ENCODE assay signal across 1 cellular context in the genomic region with DNA sequence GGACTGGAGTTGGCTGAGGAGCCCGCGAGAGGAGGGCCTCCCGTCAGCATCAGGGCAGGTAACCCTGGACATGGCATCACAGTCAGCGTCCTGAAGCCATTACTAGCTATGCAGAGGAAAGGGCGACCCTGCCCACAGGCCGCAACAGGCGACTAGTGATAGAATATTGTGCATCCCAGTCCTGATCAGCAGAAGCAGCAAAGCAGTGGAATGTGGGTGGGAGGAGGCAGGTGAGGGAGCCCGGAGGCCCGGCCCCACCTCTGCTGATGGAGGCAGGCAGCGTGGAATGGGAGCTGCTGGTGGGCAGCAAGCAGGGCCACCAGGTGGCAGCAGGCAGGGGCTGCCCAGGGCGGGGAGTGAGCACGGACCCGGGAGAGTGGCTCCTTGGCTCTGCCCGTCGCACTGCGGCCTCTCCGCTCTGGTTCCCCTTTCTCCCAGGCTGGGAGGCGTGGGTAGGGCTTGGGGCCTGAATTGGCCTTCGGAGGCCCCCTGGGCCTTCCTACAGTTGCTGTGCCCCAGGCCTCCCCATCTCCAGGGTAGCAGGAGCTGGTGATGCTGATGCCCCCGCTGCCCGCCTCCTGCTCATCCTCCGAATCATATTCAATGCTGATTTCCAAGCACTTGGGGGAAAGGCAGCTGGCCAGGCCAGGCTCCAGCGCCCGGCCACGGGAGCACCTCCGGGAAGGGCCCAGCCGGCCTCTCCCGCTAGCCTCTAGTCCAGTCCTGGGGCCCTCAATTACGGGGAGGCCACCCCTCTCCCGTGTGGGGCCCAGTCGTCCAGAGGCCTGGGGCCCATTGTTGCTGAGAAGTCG.
TF ChIP-seq lines count a peak whose summit lies in the region.

No MANE protein-coding gene starts in this region.

TF ChIP-seq in WTC11, 78 proteins besides CTCF, POLR2A, EP300 and RAD21 (continued from another document):
- TF ChIP-seq, protein P1, sequence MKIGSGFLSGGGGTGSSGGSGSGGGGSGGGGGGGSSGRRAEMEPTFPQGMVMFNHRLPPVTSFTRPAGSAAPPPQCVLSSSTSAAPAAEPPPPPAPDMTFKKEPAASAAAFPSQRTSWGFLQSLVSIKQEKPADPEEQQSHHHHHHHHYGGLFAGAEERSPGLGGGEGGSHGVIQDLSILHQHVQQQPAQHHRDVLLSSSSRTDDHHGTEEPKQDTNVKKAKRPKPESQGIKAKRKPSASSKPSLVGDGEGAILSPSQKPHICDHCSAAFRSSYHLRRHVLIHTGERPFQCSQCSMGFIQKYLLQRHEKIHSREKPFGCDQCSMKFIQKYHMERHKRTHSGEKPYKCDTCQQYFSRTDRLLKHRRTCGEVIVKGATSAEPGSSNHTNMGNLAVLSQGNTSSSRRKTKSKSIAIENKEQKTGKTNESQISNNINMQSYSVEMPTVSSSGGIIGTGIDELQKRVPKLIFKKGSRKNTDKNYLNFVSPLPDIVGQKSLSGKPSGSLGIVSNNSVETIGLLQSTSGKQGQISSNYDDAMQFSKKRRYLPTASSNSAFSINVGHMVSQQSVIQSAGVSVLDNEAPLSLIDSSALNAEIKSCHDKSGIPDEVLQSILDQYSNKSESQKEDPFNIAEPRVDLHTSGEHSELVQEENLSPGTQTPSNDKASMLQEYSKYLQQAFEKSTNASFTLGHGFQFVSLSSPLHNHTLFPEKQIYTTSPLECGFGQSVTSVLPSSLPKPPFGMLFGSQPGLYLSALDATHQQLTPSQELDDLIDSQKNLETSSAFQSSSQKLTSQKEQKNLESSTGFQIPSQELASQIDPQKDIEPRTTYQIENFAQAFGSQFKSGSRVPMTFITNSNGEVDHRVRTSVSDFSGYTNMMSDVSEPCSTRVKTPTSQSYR (CRISPR knock-in tag; IDR thresholded peaks at IDR 0.05), result no peak
